17 cellular contexts compared by ENCODE assay signal in genomic region chr2:8568543-8569302, GRCh38.
"Had no signal": no experiment of that assay in that cellular context is flagged by ENCODE, and none has a peak within 500 bp of the region (broad histone marks: within the 10 kb centered on the region; RNA-seq: fewer than 3 reads in every experiment).

No MANE protein-coding gene starts in this region.

- H3K27ac Mint-ChIP-seq: activated CD8-positive, alpha-beta T cell treated with anti-CD3 and anti-CD28 coated beads, Interleukin-2, amount 10 ng/mL, durations not matched to agents 7 days and 5 days; activated naive CD4-positive, alpha-beta T cell treated with anti-CD3 and anti-CD28 coated beads for 36 hours; activated T-cell treated with anti-CD3 and anti-CD28 coated beads, Interleukin-2, amount 50 U/mL, for 24 hours; memory B cell; neural progenitor cell; stimulated activated effector memory CD8-positive, alpha-beta T cell treated with anti-CD3 and anti-CD28 coated beads, Interleukin-12 subunit alpha, Interleukin-12 subunit beta, amount 100 ng/mL, for 72 hours had no signal

- DNase-seq: activated CD4-positive, alpha-beta T cell treated with anti-CD3 and anti-CD28 coated beads for 48 hours; activated CD8-positive, alpha-beta T cell treated with anti-CD3 and anti-CD28 coated beads, Interleukin-2, amount 10 ng/mL, durations not matched to agents 7 days and 5 days; activated naive CD4-positive, alpha-beta T cell treated with anti-CD3 and anti-CD28 coated beads for 36 hours; activated T-cell treated with anti-CD3 and anti-CD28 coated beads, Interleukin-2, amount 50 U/mL, for 24 hours; body of pancreas; central memory CD4-positive, alpha-beta T cell; effector CD4-positive, alpha-beta T cell; naive B cell; pancreas; stimulated activated CD4-positive, alpha-beta T cell treated with anti-CD3 and anti-CD28 coated beads, Interleukin-4, amount 100 ng/mL, for 24 hours; uterus had no signal

- H2AFZ ChIP-seq: neural progenitor cell had no signal

- H3K4me2 ChIP-seq: neural progenitor cell had no signal

- H3K9me3 Mint-ChIP-seq: activated naive CD4-positive, alpha-beta T cell treated with anti-CD3 and anti-CD28 coated beads for 36 hours; activated T-cell treated with anti-CD3 and anti-CD28 coated beads, Interleukin-2, amount 50 U/mL, for 24 hours; memory B cell; neural progenitor cell; stimulated activated effector memory CD8-positive, alpha-beta T cell treated with anti-CD3 and anti-CD28 coated beads, Interleukin-12 subunit alpha, Interleukin-12 subunit beta, amount 100 ng/mL, for 72 hours had no signal

- H3K36me3 Mint-ChIP-seq: memory B cell had no signal

- H3K4me3 ChIP-seq: body of pancreas, colonic mucosa, mucosa of descending colon, neural progenitor cell, pancreas, right lobe of liver, uterus had no signal

- H3K36me3 ChIP-seq: colonic mucosa, neural progenitor cell, pancreas, right lobe of liver, uterus had no signal

- H3K9ac ChIP-seq: neural progenitor cell had no signal

- H3K4me3 Mint-ChIP-seq: activated CD8-positive, alpha-beta T cell treated with anti-CD3 and anti-CD28 coated beads, Interleukin-2, amount 10 ng/mL, durations not matched to agents 7 days and 5 days; activated naive CD4-positive, alpha-beta T cell treated with anti-CD3 and anti-CD28 coated beads for 36 hours; activated T-cell treated with anti-CD3 and anti-CD28 coated beads, Interleukin-2, amount 50 U/mL, for 24 hours; memory B cell; naive B cell; neural progenitor cell; stimulated activated effector memory CD8-positive, alpha-beta T cell treated with anti-CD3 and anti-CD28 coated beads, Interleukin-12 subunit alpha, Interleukin-12 subunit beta, amount 100 ng/mL, for 72 hours had no signal

- H3K27ac ChIP-seq: body of pancreas, colonic mucosa, neural progenitor cell, pancreas, right lobe of liver, uterus had no signal

- H3K27me3 ChIP-seq: body of pancreas, colonic mucosa, neural progenitor cell, pancreas, right lobe of liver, uterus had no signal

- H3K27me3 Mint-ChIP-seq: activated T-cell treated with anti-CD3 and anti-CD28 coated beads, Interleukin-2, amount 50 U/mL, for 24 hours had no signal

- H3K4me1 ChIP-seq: right lobe of liver, uterus had no signal

- ATAC-seq: activated CD8-positive, alpha-beta T cell treated with anti-CD3 and anti-CD28 coated beads, Interleukin-2, amount 10 ng/mL, durations not matched to agents 7 days and 5 days; body of pancreas; mucosa of descending colon; pancreas; stimulated activated effector memory CD8-positive, alpha-beta T cell treated with anti-CD3 and anti-CD28 coated beads, Interleukin-12 subunit alpha, Interleukin-12 subunit beta, amount 100 ng/mL, for 72 hours had no signal

- H3K9me3 ChIP-seq: body of pancreas, colonic mucosa, mucosa of descending colon, pancreas, right lobe of liver, uterus had no signal
